Comparison of ENCODE assay signal across 22 cellular contexts in genomic region chr22:38133331-38133730, GRCh38. TPM values are rescaled to one million over a fixed set of nuclear protein-coding genes. Genes with fewer than 3 reads are reported as not detected.
DNase-seq lines count a peak whose midpoint lies in the region; ATAC-seq, FAIRE-seq and TF ChIP-seq lines count a peak whose summit lies in the region.
"Had no signal": no experiment of that assay in that cellular context is flagged by ENCODE, and none has a peak within 500 bp of the region (broad histone marks: within the 10 kb centered on the region; RNA-seq: fewer than 3 reads in every experiment).

No MANE protein-coding gene starts in this region.

- H3K27me3 ChIP-seq in left ventricle myocardium inferior (ENCODE audit: low read depth) (no peaks in the 10 kb centered on the region), small intestine (ENCODE audit: control insufficient read depth in 2 of 2, insufficient read depth in 2 of 2, low read length in 2 of 2) (no peaks in the 10 kb centered on the region)
- H3K27me3 ChIP-seq: BE2C had no signal

- H3K9me3 ChIP-seq in left ventricle myocardium inferior (replicated peaks) (no peaks in the 10 kb centered on the region), small intestine (ENCODE audit: control insufficient read depth, low read depth) (no peaks in the 10 kb centered on the region)
- H3K9me3 ChIP-seq: BE2C, HAP-1 had no signal

- ATAC-seq in sciatic nerve (no peak), HG02973 (IDR thresholded peaks at IDR 0.05; ENCODE audit: unreplicated experiment) (no peak)

- TF ChIP-seq CTCF in left ventricle myocardium inferior (IDR thresholded peaks at IDR 0.05; ENCODE audit: borderline replicate concordance) (no peak), coronary artery (IDR thresholded peaks at IDR 0.05) (no peak)

- DNase-seq in cardiac septum (ENCODE audit: low spot score) (peak; percentile 74), left ventricle myocardium inferior (no peak), coronary artery (ENCODE audit: low spot score) (peak; percentile 60), sciatic nerve (ENCODE audit: low spot score) (peak; percentile 38), small intestine (no peak), NCI-H2107 (lab: John Stamatoyannopoulos, UW) (no peak)
- DNase-seq: BE2C; CD4-positive, alpha-beta memory T cell; COR-L47; DMS153; DMS79 treated with DMSO at 0.1 percent for 48 hours; EL; GOT3 had no signal

- no peak for FAIRE-seq in small intestine (lab: Jason Lieb, UNC)
- FAIRE-seq: A204.1, D721Med, G401.6, GM12892, GM19239 had no signal

- 95 to 100% (median 98%) methylated on average over 4 of the region's 4 CpGs for WGBS in small intestine, 3 donors

- intact Hi-C loops in cardiac septum (cut with DNase I), result no loop called here
- intact Hi-C loops in left ventricle myocardium inferior (cut with micrococcal nuclease), result no loop called here
- intact Hi-C loops in sciatic nerve (cut with DNase I), result no loop called here

- H3K4me1 ChIP-seq in left ventricle myocardium inferior (peaks cover 13% of the 10 kb centered on the region), small intestine (ENCODE audit: control insufficient read depth in 2 of 2, insufficient read depth in 1 of 2, low read depth in 1 of 2, low read length in 1 of 2) (no peaks in the 10 kb centered on the region)
- H3K4me1 ChIP-seq: HAP-1 had no signal

- H3K4me3 ChIP-seq in left ventricle myocardium inferior (no peak overlapping the region), coronary artery (no peak overlapping the region), small intestine (ENCODE audit: low read depth in 1 of 2, low read length in 2 of 2) (no peak overlapping the region)
- H3K4me3 ChIP-seq: HAP-1 had no signal

- H3K27ac ChIP-seq in left ventricle myocardium inferior (replicated peaks) (no peak overlapping the region), coronary artery (no peak overlapping the region), small intestine (ENCODE audit: low read depth in 1 of 2, low read length in 1 of 2) (no peak overlapping the region)
- H3K27ac ChIP-seq: C4-2B had no signal

- H3K36me3 ChIP-seq in left ventricle myocardium inferior, result peaks cover 47% of the 10 kb centered on the region
- H3K36me3 ChIP-seq in small intestine (ENCODE audit: control insufficient read depth in 2 of 2, insufficient read depth in 2 of 2, low read length in 2 of 2), result peaks cover 0 to 2% of the 10 kb centered on the region in 2 donors
- H3K36me3 ChIP-seq: BE2C had no signal

RNA-seq across cellular contexts. Expression of gene BAIAP2L2, which starts 22.8 kb away (rescaled TPM):
- total RNA-seq in cardiac septum (0.24 TPM), left ventricle myocardium inferior (0.16 TPM), sciatic nerve (1.6 TPM)
- 100 to 1,000 TPM in 2 of 3 donors, 10 to 100 TPM in 1; 59.0 to 484 (median 395) TPM for polyA plus RNA-seq in small intestine
- total RNA-seq: HT1080 had no signal
- polyA plus RNA-seq: CD4-positive, alpha-beta memory T cell had no signal

RNA-seq across cellular contexts. Expression of gene PLA2G6, which starts 48.3 kb away (rescaled TPM):
- total RNA-seq in cardiac septum (12.5 TPM), left ventricle myocardium inferior (14.1 TPM), sciatic nerve (53.7 TPM)
- polyA plus RNA-seq in small intestine, result 10 to 100 TPM; 13.8 to 27.1 (median 21.6) TPM

RNA-seq across cellular contexts. Expression of gene SLC16A8, which starts 49.3 kb away (rescaled TPM):
- total RNA-seq in cardiac septum (not detected), left ventricle myocardium inferior (not detected), sciatic nerve (1.7 TPM)
- polyA plus RNA-seq in small intestine, result under 1 TPM in 1 of 3 donors, not detected in 2; 0.37 TPM
- total RNA-seq: CD4-positive, alpha-beta memory T cell; HT1080 had no signal
- polyA plus RNA-seq: CD4-positive, alpha-beta memory T cell had no signal

Comparison
In these comparisons a context has a peak if more than half of its experiments do, and no peak if none do; other contexts are left out.
1. DNase-seq: peak in cardiac septum (single experiment), coronary artery (single experiment) and sciatic nerve (single experiment); none in left ventricle myocardium inferior (single experiment), small intestine (single experiment) and NCI-H2107 (single experiment).